Comparison of ENCODE assay signal across 6 cellular contexts in genomic region chr9:75957095-75957494, GRCh38.
"Had no signal": no experiment of that assay in that cellular context is flagged by ENCODE, and none has a peak within 500 bp of the region (broad histone marks: within the 10 kb centered on the region; RNA-seq: fewer than 3 reads in every experiment).

No MANE protein-coding gene starts in this region.

- H3K9ac ChIP-seq: GM23248 had no signal

- H3K9me3 ChIP-seq: HAP-1 had no signal

- H2AFZ ChIP-seq: GM23248 had no signal

- H3K4me1 ChIP-seq: HAP-1 had no signal

- DNase-seq: GM23248, GOT3, H7, HFFc6 had no signal

- H3K36me3 ChIP-seq: HAP-1 had no signal

- H3K27ac ChIP-seq: GM23248, HL-60 had no signal

- H3K4me3 ChIP-seq: GM23248, HAP-1 had no signal
